Comparison of ENCODE assay signal across 8 cellular contexts in genomic region chr16:81004646-81005353, GRCh38. TPM values are rescaled to one million over a fixed set of nuclear protein-coding genes. Genes with fewer than 3 reads are reported as not detected.
DNase-seq lines count a peak whose midpoint lies in the region; ATAC-seq and TF ChIP-seq lines count a peak whose summit lies in the region.

No MANE protein-coding gene starts in this region.

- CTCF ChIA-PET in PC-9 (lab: Charles Lee): interaction anchor here (0.6 to 1.8 kb wide), 4 partner anchors 11 to 720 kb away, joined by 3 to 16 read pairs (median 4); no protein-coding TSS in a partner anchor
- CTCF ChIA-PET in mammary epithelial cell (lab: Charles Lee; ENCODE audit: low non-redundant PET): interaction anchor here (0.6 to 1.0 kb wide), 4 partner anchors 31 to 320 kb away, joined by 3 to 6 read pairs (median 4); partner anchors contain the start of gene ATMIN

- in situ Hi-C loops in mammary epithelial cell (cut with MboI; ENCODE audit: low sequenced_read_pairs in 2 of 2): no loop called here

- H3K9me3 ChIP-seq in PC-9 (ENCODE audit: insufficient read depth, low read depth): no peaks in the 10 kb centered on the region
- H3K9me3 ChIP-seq in mammary epithelial cell (replicated peaks; ENCODE audit: insufficient read depth, low read length): no peaks in the 10 kb centered on the region
- no peaks in the 10 kb centered on the region for H3K9me3 ChIP-seq in tibial nerve

- no peak for TF ChIP-seq POLR2A in tibial nerve (IDR thresholded peaks at IDR 0.05)

- H3K4me3 ChIP-seq in HFF-Myc (replicated peaks; ENCODE audit: low read depth, low read length): peak overlapping the region; percentile 94
- peak overlapping the region; percentile 55; the same call in 1 of the 2 replicates for H3K4me3 ChIP-seq in PC-9
- H3K4me3 ChIP-seq in mammary epithelial cell (replicated peaks in 1 of 3; ENCODE audit: insufficient read depth in 1 of 3, low read depth in 2 of 3, low read length in 3 of 3): peak overlapping the region in 2 of 3 experiments; percentile 7 to 12
- H3K4me3 ChIP-seq in tibial nerve: peak overlapping the region in 1 of 4 donors; percentile 84

- H3K9ac ChIP-seq in mammary epithelial cell (ENCODE audit: insufficient read depth, low read length): peak overlapping the region; percentile 21

- H3K9me2 ChIP-seq in PC-9 (ENCODE audit: insufficient read depth): no peaks in the 10 kb centered on the region

- 58% methylated on average over 14 of the region's 14 CpGs for WGBS in mammary epithelial cell (ENCODE audit: low coverage, missing lambda C conversion rate)
- WGBS in tibial nerve, 2 donors: 45 to 49% methylated on average over 14 of the region's 14 CpGs

- peak overlapping the region; percentile 42; the same call in 1 of the 2 replicates for H3K27ac ChIP-seq in PC-9
- no peak overlapping the region for H3K27ac ChIP-seq in mammary epithelial cell (ENCODE audit: insufficient read depth, low read depth, low read length)
- peak overlapping the region in 3 of 4 donors; percentile 27 to 71 (median 53) for H3K27ac ChIP-seq in tibial nerve

- BruUV-seq in PC-9 (replicated peaks; lab: Mats Ljungman, UMichigan) (no TSS peak), mammary epithelial cell (replicated peaks; lab: Mats Ljungman, UMichigan) (no TSS peak)

- H3K36me3 ChIP-seq in PC-9 (ENCODE audit: low read depth) (peaks cover 5% of the 10 kb centered on the region; the same call in 1 of the 2 replicates), mammary epithelial cell (ENCODE audit: insufficient read depth, low read length) (no peaks in the 10 kb centered on the region), tibial nerve (no peaks in the 10 kb centered on the region)

- H2AFZ ChIP-seq in PC-9: no peak overlapping the region
- H2AFZ ChIP-seq in mammary epithelial cell (ENCODE audit: low read depth, low read length): no peak overlapping the region

- DNase-seq in DMS114 treated with DMSO at 0.1 percent for 48 hours (lab: John Stamatoyannopoulos, UW; ENCODE audit: unreplicated experiment) (peak; percentile 53), HFF-Myc (ENCODE audit: extremely low read depth, low read depth) (peak; percentile 35), PC-9 (peak; percentile 16 to 55), mammary epithelial cell (peak; percentile 53), medulla oblongata (ENCODE audit: extremely low spot score) (peak; percentile 89), tibial nerve (ENCODE audit: low spot score in 2 of 2) (peak in 1 of 2 donors; percentile 78), cortex of kidney (lab: John Stamatoyannopoulos, UW) (no peak)

- peaks cover 90% of the 10 kb centered on the region for H3K79me2 ChIP-seq in PC-9 (ENCODE audit: low read depth)
- peaks cover 92% of the 10 kb centered on the region for H3K79me2 ChIP-seq in mammary epithelial cell (ENCODE audit: insufficient read depth, low read length)

- H3K4me2 ChIP-seq in PC-9 (peak overlapping the region; percentile 91), mammary epithelial cell (ENCODE audit: insufficient read depth, low read depth, low read length) (peak overlapping the region; percentile 82)

- H4K20me1 ChIP-seq in PC-9 (ENCODE audit: insufficient read depth) (peaks cover 18% of the 10 kb centered on the region), mammary epithelial cell (ENCODE audit: insufficient read depth, low read length) (no peaks in the 10 kb centered on the region)

- H3K27me3 ChIP-seq in PC-9 (ENCODE audit: insufficient read depth, low read depth) (no peaks in the 10 kb centered on the region), mammary epithelial cell (ENCODE audit: insufficient read depth, low read length) (no peaks in the 10 kb centered on the region), tibial nerve (no peaks in the 10 kb centered on the region)

- dilution Hi-C loops in mammary epithelial cell (cut with HindIII; ENCODE audit: low sequenced_read_pairs): no loop called here

- H3K4me1 ChIP-seq in PC-9 (replicated peaks; ENCODE audit: insufficient read depth) (peaks cover 28% of the 10 kb centered on the region), mammary epithelial cell (ENCODE audit: insufficient read depth, low read length) (peaks cover 9% of the 10 kb centered on the region), tibial nerve (peaks cover 0 to 27% (median 17%) of the 10 kb centered on the region in 4 donors)

- POLR2A ChIA-PET in PC-9 (lab: Charles Lee; ENCODE audit: unreplicated experiment): interaction anchor here (0.6 kb wide), 1 partner anchor 72 kb away, joined by 3 read pairs; no protein-coding TSS in a partner anchor

- peaks cover 12% of the 10 kb centered on the region for H3F3A ChIP-seq in PC-9 (ENCODE audit: insufficient read depth, low read depth)

- no peak for TF ChIP-seq EP300 in tibial nerve (IDR thresholded peaks at IDR 0.05)

- TF ChIP-seq CTCF in HFF-Myc (IDR thresholded peaks at IDR 0.05; ENCODE audit: low read depth, low read length, missing control alignments): peak; percentile 46
- TF ChIP-seq CTCF in PC-9 (conservative IDR thresholded peaks at IDR 0.05): peak; percentile 81
- TF ChIP-seq CTCF in mammary epithelial cell (conservative IDR thresholded peaks at IDR 0.05 in 1 of 2, IDR thresholded peaks at IDR 0.05 in 1 of 2; ENCODE audit: extremely low read depth in 1 of 2, insufficient read depth in 1 of 2, low read depth in 1 of 2, low read length in 2 of 2): peak; percentile 53 to 62
- peak; percentile 49 to 70 (median 62) for TF ChIP-seq CTCF in tibial nerve (IDR thresholded peaks at IDR 0.05)

- ATAC-seq in GM21619 (IDR thresholded peaks at IDR 0.05; ENCODE audit: unreplicated experiment): no peak

- intact Hi-C loops in PC-9 (cut with micrococcal nuclease; ENCODE audit: unreplicated experiment): loop anchor here (10.0 kb wide), 1 partner anchor 720 kb away; no protein-coding TSS in a partner anchor
- intact Hi-C loops in mammary epithelial cell (cut with micrococcal nuclease): loop anchor here (1.0 to 10.0 kb wide), 2 partner anchors 310 to 734 kb away; partner anchors contain the start of gene GAN

RNA-seq across cellular contexts. Expression of gene CMC2, which starts 1.9 kb away (rescaled TPM):
- total RNA-seq in PC-9 (2021): 89.5 and 106 TPM in 2 replicates
- total RNA-seq in mammary epithelial cell: 10 to 100 TPM; 30.5 to 73.1 TPM
- 119 TPM for polyA plus RNA-seq in mammary epithelial cell
- 13.4 TPM for polyA minus RNA-seq in mammary epithelial cell
- total RNA-seq in tibial nerve: 10 to 100 TPM; 20.0 to 38.7 (median 35.2) TPM

RNA-seq across cellular contexts. Expression of gene CENPN, which starts 2.2 kb away (rescaled TPM):
- total RNA-seq in PC-9 (2021) (68.9 and 84.2 TPM in 2 replicates), mammary epithelial cell (10 to 100 TPM; 15.2 to 32.5 TPM), tibial nerve (1 to 10 TPM; 1.8 to 8.1 (median 4.2) TPM)
- polyA plus RNA-seq in mammary epithelial cell: 38.9 TPM
- polyA minus RNA-seq in mammary epithelial cell: 18.3 TPM

RNA-seq across cellular contexts. Expression of gene ATMIN, which starts 30.8 kb away (rescaled TPM):
- total RNA-seq in PC-9 (2021) (17.8 and 31.2 TPM in 2 replicates), mammary epithelial cell (10 to 100 TPM; 31.7 to 60.8 TPM), tibial nerve (10 to 100 TPM; 16.2 to 31.2 (median 24.4) TPM)
- polyA plus RNA-seq in mammary epithelial cell: 27.3 TPM
- 29.2 TPM for polyA minus RNA-seq in mammary epithelial cell
